Comparison of ENCODE assay signal across 8 cellular contexts in the genomic region with DNA sequence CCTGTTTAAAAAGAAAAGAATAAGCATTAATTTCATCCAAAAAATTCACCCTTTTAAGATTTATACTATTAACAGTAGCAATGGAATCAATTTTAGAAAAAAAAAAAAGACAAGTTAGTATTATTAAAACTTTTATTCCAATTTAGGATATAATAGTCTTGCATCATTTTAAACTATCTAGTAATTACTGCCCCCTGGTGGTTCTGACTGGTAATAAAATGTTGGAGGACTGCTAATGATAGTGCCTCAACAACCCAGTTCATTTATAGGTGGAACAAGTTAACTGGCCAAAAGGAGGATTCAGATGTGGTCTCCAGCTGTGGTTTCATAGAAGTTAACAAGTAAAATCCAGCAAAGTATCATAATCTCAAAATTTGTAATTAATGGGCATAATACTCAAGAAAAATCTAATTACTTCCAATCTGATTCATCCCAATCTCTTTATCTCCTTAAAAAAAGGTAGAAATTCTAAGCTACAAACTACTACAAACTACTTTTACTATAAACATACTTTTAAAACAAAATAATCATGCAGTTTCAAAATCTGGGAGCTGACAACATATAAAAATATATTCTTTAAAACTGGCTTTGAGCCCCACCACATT.
DNase-seq lines count a peak whose midpoint lies in the region; ATAC-seq lines count a peak whose summit lies in the region.

No MANE protein-coding gene starts in this region.

- peak; percentile 67 for DNase-seq in SIG-M5 treated with dmso at 0.1 percent for 504 hours (lab: John Stamatoyannopoulos, UW; ENCODE audit: unreplicated experiment)
- no peak for DNase-seq in SIG-M5 (lab: John Stamatoyannopoulos, UW)
- DNase-seq in OCI-M1 (lab: John Stamatoyannopoulos, UW) = peak; percentile 82
- peak; percentile 44 for DNase-seq in amniotic stem cell (lab: John Stamatoyannopoulos, UW)
- DNase-seq in hippocampal formation (lab: John Stamatoyannopoulos, UW) = peak; percentile 14 to 18
- peak; percentile 4 for DNase-seq in stimulated activated CD4-positive, alpha-beta T cell treated with anti-CD3 and anti-CD28 coated beads, Interleukin-1b, Interleukin-23, amount 100 ng/mL, for 48 hours

- H3K4me3 ChIP-seq in HUES6 (ENCODE audit: low read depth, low read length) = no peak overlapping the region

- H3K27ac ChIP-seq in HUES6 (ENCODE audit: low read depth, low read length) = 0 out of 2 replicates have a peak overlapping the region, but pooled peaks have one; percentile 47

- H3K9me3 ChIP-seq in HUES6 (ENCODE audit: control insufficient read depth, insufficient read depth, low read depth, low read length) = no peaks in the 10 kb centered on the region

- no peaks in the 10 kb centered on the region for H3K27me3 ChIP-seq in HUES6 (ENCODE audit: control insufficient read depth, insufficient read depth, low read length)

- no peak overlapping the region for H3K9ac ChIP-seq in HUES6 (ENCODE audit: low read length)

- H3K4me1 ChIP-seq in HUES6 (ENCODE audit: control insufficient read depth, insufficient read depth, low read length) = peaks cover 3% of the 10 kb centered on the region; the same call in 1 of the 2 replicates

- peak; percentile 87 for ATAC-seq in GM21528 (IDR thresholded peaks at IDR 0.05; ENCODE audit: low FRiP score, unreplicated experiment)

- peaks cover 40% of the 10 kb centered on the region for H3K36me3 ChIP-seq in HUES6 (ENCODE audit: control insufficient read depth, insufficient read depth, low read length)
